8 cellular contexts compared by ENCODE assay signal in genomic region chr2:126658910-126659613, GRCh38. TPM values are rescaled to one million over a fixed set of nuclear protein-coding genes. Genes with fewer than 3 reads are reported as not detected.
DNase-seq lines count a peak whose midpoint lies in the region; ATAC-seq, FAIRE-seq and TF ChIP-seq lines count a peak whose summit lies in the region.

No MANE protein-coding gene starts in this region.

- no peak for FAIRE-seq in small intestine (lab: Jason Lieb, UNC)

- H3K27ac ChIP-seq in cardiac muscle cell = peak overlapping the region; percentile 89
- H3K27ac ChIP-seq in small intestine (ENCODE audit: low read depth in 1 of 2, low read length in 1 of 2) = peak overlapping the region; percentile 35 to 78

- H3K9me3 ChIP-seq in cardiac muscle cell (ENCODE audit: low read depth) (no peaks in the 10 kb centered on the region), small intestine (ENCODE audit: control insufficient read depth, low read depth) (no peaks in the 10 kb centered on the region)

- TF ChIP-seq CTCF in cardiac muscle cell (IDR thresholded peaks at IDR 0.05; ENCODE audit: low read depth, low read length) = peak; percentile 10

- H3K4me1 ChIP-seq in cardiac muscle cell (ENCODE audit: low read depth) (peaks cover 49% of the 10 kb centered on the region), small intestine (ENCODE audit: control insufficient read depth in 2 of 2, insufficient read depth in 1 of 2, low read depth in 1 of 2, low read length in 1 of 2) (no peaks in the 10 kb centered on the region)

- WGBS in small intestine, 3 donors = 43 to 64% (median 47%) methylated on average over 11 of the region's 11 CpGs

- ATAC-seq in GM21381 (IDR thresholded peaks at IDR 0.05; ENCODE audit: unreplicated experiment) = peak; percentile 48

- H3K36me3 ChIP-seq in cardiac muscle cell = no peaks in the 10 kb centered on the region
- H3K36me3 ChIP-seq in small intestine (ENCODE audit: control insufficient read depth in 2 of 2, insufficient read depth in 2 of 2, low read length in 2 of 2) = no peaks in the 10 kb centered on the region

- no peak overlapping the region for H3K4me3 ChIP-seq in cardiac muscle cell
- H3K4me3 ChIP-seq in small intestine (ENCODE audit: low read depth in 1 of 2, low read length in 2 of 2) = no peak overlapping the region

- DNase-seq in COLO829 (ENCODE audit: low spot score) (peak; percentile 63), HT1080 (ENCODE audit: low read depth) (peak; percentile 10), activated T-cell treated with anti-CD3 and anti-CD28 coated beads for 48 hours (ENCODE audit: low read depth) (peak; percentile 53), cardiac muscle cell (ENCODE audit: low read depth in 1 of 2, low spot score in 1 of 2) (peak; percentile 77 to 88), small intestine (peak; percentile 51), NCI-H1048 (lab: John Stamatoyannopoulos, UW) (no peak), iPS-NIHi7 (ENCODE audit: extremely low spot score) (no peak)

- H3K27me3 ChIP-seq in cardiac muscle cell (no peaks in the 10 kb centered on the region), small intestine (ENCODE audit: control insufficient read depth in 2 of 2, insufficient read depth in 2 of 2, low read length in 2 of 2) (no peaks in the 10 kb centered on the region)

RNA-seq across cellular contexts. Expression of gene GYPC, which starts 3.1 kb away (rescaled TPM):
- total RNA-seq in HT1080 (2014; rRNA removed; shearing (Covaris generic)) = not detected in 2 replicates
- not detected in 2 replicates for polyA plus RNA-seq in HT1080 (2015; cell fraction: cytosol; rRNA removed)
- not detected in 2 replicates for polyA plus RNA-seq in HT1080 (2015; cell fraction: nucleus; rRNA removed)
- total RNA-seq in cardiac muscle cell = 45.6 and 53.8 TPM in 2 replicates
- polyA plus RNA-seq in cardiac muscle cell = 69.7 and 74.1 TPM in 2 replicates
- polyA plus RNA-seq in small intestine = 10 to 100 TPM in 2 of 3 donors, 1 to 10 TPM in 1; 4.5 to 50.5 (median 43.9) TPM

Comparison
In these comparisons a context has a peak if more than half of its experiments do, and no peak if none do; other contexts are left out.
1. DNase-seq: peak in COLO829 (single experiment), HT1080 (single experiment), activated T-cell treated with anti-CD3 and anti-CD28 coated beads for 48 hours (single experiment), cardiac muscle cell (2 of 2) and small intestine (single experiment); none in NCI-H1048 (single experiment) and iPS-NIHi7 (single experiment).
2. RNA of gene GYPC, which starts 3.1 kb away (total RNA-seq): 45.6 to 53.8 TPM in cardiac muscle cell; not detected in HT1080; every median in the first group is over 10 times any median in the second.